32 cellular contexts compared by ENCODE assay signal in genomic region chr6:38396209-38396608, GRCh38.
"Had no signal": no experiment of that assay in that cellular context is flagged by ENCODE, and none has a peak within 500 bp of the region (broad histone marks: within the 10 kb centered on the region; RNA-seq: fewer than 3 reads in every experiment).

No MANE protein-coding gene starts in this region.

- H3K36me3 ChIP-seq: cardiac muscle cell, colonic mucosa, gastroesophageal sphincter, ovary, uterus had no signal

- H3K27ac Mint-ChIP-seq: activated B cell treated with CpG ODN at 0.5 μM for 24 hours; activated CD8-positive, alpha-beta memory T cell treated with anti-CD3 and anti-CD28 coated beads, Interleukin-2, amount 10 ng/mL, durations not matched to agents 7 days and 5 days; activated CD8-positive, alpha-beta T cell treated with anti-CD3 and anti-CD28 coated beads, Interleukin-2, amount 10 ng/mL, durations not matched to agents 7 days and 5 days; activated naive CD8-positive, alpha-beta T cell; activated T-helper 2 cell treated with anti-CD3 and anti-CD28 coated beads, Interferon-gamma antibody, Interleukin-2, Interleukin-4, amounts not matched to agents 10 μg/mL and 5 μg/mL and 100 μg/mL, durations not matched to agents 14 hours and 24 hours and 36 hours; naive thymus-derived CD4-positive, alpha-beta T cell; progenitor cell of endocrine pancreas; stimulated activated memory B cell treated with anti-CD40 and anti-IgM and Interleukin-4, amounts not matched to agents 10 μg/mL and 1 μg/mL and 100 μg/mL, for 72 hours; stimulated activated naive CD8-positive, alpha-beta T cell treated with anti-CD3 and anti-CD28 coated beads, Interleukin-15, amount 100 ng/mL, for 72 hours; type B pancreatic cell had no signal

- H3K36me3 Mint-ChIP-seq: stimulated activated memory B cell treated with anti-CD40 and anti-IgM and Interleukin-4, amounts not matched to agents 10 μg/mL and 1 μg/mL and 100 μg/mL, for 72 hours had no signal

- H3K9me3 ChIP-seq: colonic mucosa, gastroesophageal sphincter, ovary, uterus had no signal

- H3K4me3 ChIP-seq: cardiac muscle cell, colonic mucosa, dorsolateral prefrontal cortex, gastroesophageal sphincter, hepatocyte, ovary, skin epidermis, uterus had no signal

- H3K4me1 Mint-ChIP-seq: activated CD8-positive, alpha-beta memory T cell treated with anti-CD3 and anti-CD28 coated beads, Interleukin-2, amount 10 ng/mL, durations not matched to agents 7 days and 5 days had no signal

- DNase-seq: activated B cell treated with CpG ODN at 0.5 μM for 24 hours; activated CD4-positive, alpha-beta T cell treated with anti-CD3 and anti-CD28 coated beads, Interleukin-2, amount 50 U/mL, for 1 hour; activated CD8-positive, alpha-beta memory T cell treated with anti-CD3 and anti-CD28 coated beads, Interleukin-2, amount 10 ng/mL, durations not matched to agents 7 days and 5 days; activated CD8-positive, alpha-beta T cell treated with anti-CD3 and anti-CD28 coated beads, Interleukin-2, amount 10 ng/mL, durations not matched to agents 7 days and 5 days; activated T-cell treated with anti-CD3 and anti-CD28 coated beads, Interleukin-2, amount 50 U/mL, for 48 hours; anterior cingulate cortex; cerebellar nuclear complex; colonic mucosa; dorsolateral prefrontal cortex; effector memory CD4-positive, alpha-beta T cell; islet precursor cell; left colon; midbrain; naive thymus-derived CD4-positive, alpha-beta T cell; ovary; retina; stimulated activated CD4-positive, alpha-beta T cell treated with anti-CD3 and anti-CD28 coated beads, Interleukin-4, amount 100 ng/mL, for 4 hours; stimulated activated CD8-positive, alpha-beta memory T cell treated with anti-CD3 and anti-CD28 coated beads, Interleukin-4, amount 100 ng/mL, for 48 hours; stimulated activated naive CD8-positive, alpha-beta T cell treated with anti-CD3 and anti-CD28 coated beads, Interleukin-15, amount 100 ng/mL, for 72 hours; substantia nigra; T-helper 2 cell; uterus had no signal

- H3K27me3 ChIP-seq: cardiac muscle cell, colonic mucosa, dorsolateral prefrontal cortex, gastroesophageal sphincter, hepatocyte, ovary, uterus had no signal

- H3K27me3 Mint-ChIP-seq: activated B cell treated with CpG ODN at 0.5 μM for 24 hours; activated CD8-positive, alpha-beta memory T cell treated with anti-CD3 and anti-CD28 coated beads, Interleukin-2, amount 10 ng/mL, durations not matched to agents 7 days and 5 days; activated naive CD8-positive, alpha-beta T cell; naive thymus-derived CD4-positive, alpha-beta T cell; progenitor cell of endocrine pancreas; stimulated activated memory B cell treated with anti-CD40 and anti-IgM and Interleukin-4, amounts not matched to agents 10 μg/mL and 1 μg/mL and 100 μg/mL, for 72 hours; stimulated activated naive CD8-positive, alpha-beta T cell treated with anti-CD3 and anti-CD28 coated beads, Interleukin-15, amount 100 ng/mL, for 72 hours had no signal

- H3K4me3 Mint-ChIP-seq: activated B cell treated with CpG ODN at 0.5 μM for 24 hours; activated CD8-positive, alpha-beta memory T cell treated with anti-CD3 and anti-CD28 coated beads, Interleukin-2, amount 10 ng/mL, durations not matched to agents 7 days and 5 days; activated CD8-positive, alpha-beta T cell treated with anti-CD3 and anti-CD28 coated beads, Interleukin-2, amount 10 ng/mL, durations not matched to agents 7 days and 5 days; activated naive CD8-positive, alpha-beta T cell; naive thymus-derived CD4-positive, alpha-beta T cell; stimulated activated memory B cell treated with anti-CD40 and anti-IgM and Interleukin-4, amounts not matched to agents 10 μg/mL and 1 μg/mL and 100 μg/mL, for 72 hours; stimulated activated naive CD8-positive, alpha-beta T cell treated with anti-CD3 and anti-CD28 coated beads, Interleukin-15, amount 100 ng/mL, for 72 hours; type B pancreatic cell had no signal

- H3K4me1 ChIP-seq: colonic mucosa, uterus had no signal

- ATAC-seq: activated CD8-positive, alpha-beta memory T cell treated with anti-CD3 and anti-CD28 coated beads, Interleukin-2, amount 10 ng/mL, durations not matched to agents 7 days and 5 days; activated CD8-positive, alpha-beta T cell treated with anti-CD3 and anti-CD28 coated beads, Interleukin-2, amount 10 ng/mL, durations not matched to agents 7 days and 5 days; gastroesophageal sphincter; left colon; naive thymus-derived CD4-positive, alpha-beta T cell; sciatic nerve; stimulated activated memory B cell treated with anti-CD40 and anti-IgM and Interleukin-4, amounts not matched to agents 10 μg/mL and 1 μg/mL and 100 μg/mL, for 72 hours; stimulated activated naive CD8-positive, alpha-beta T cell treated with anti-CD3 and anti-CD28 coated beads, Interleukin-15, amount 100 ng/mL, for 72 hours had no signal

- H3K9me3 Mint-ChIP-seq: activated B cell treated with CpG ODN at 0.5 μM for 24 hours; activated T-helper 2 cell treated with anti-CD3 and anti-CD28 coated beads, Interferon-gamma antibody, Interleukin-2, Interleukin-4, amounts not matched to agents 10 μg/mL and 5 μg/mL and 100 μg/mL, durations not matched to agents 14 hours and 24 hours and 36 hours; stimulated activated memory B cell treated with anti-CD40 and anti-IgM and Interleukin-4, amounts not matched to agents 10 μg/mL and 1 μg/mL and 100 μg/mL, for 72 hours had no signal

- H3K27ac ChIP-seq: cardiac muscle cell, colonic mucosa, dorsolateral prefrontal cortex, gastroesophageal sphincter, hepatocyte, ovary, skin epidermis, uterus had no signal
